In the genomic region with DNA sequence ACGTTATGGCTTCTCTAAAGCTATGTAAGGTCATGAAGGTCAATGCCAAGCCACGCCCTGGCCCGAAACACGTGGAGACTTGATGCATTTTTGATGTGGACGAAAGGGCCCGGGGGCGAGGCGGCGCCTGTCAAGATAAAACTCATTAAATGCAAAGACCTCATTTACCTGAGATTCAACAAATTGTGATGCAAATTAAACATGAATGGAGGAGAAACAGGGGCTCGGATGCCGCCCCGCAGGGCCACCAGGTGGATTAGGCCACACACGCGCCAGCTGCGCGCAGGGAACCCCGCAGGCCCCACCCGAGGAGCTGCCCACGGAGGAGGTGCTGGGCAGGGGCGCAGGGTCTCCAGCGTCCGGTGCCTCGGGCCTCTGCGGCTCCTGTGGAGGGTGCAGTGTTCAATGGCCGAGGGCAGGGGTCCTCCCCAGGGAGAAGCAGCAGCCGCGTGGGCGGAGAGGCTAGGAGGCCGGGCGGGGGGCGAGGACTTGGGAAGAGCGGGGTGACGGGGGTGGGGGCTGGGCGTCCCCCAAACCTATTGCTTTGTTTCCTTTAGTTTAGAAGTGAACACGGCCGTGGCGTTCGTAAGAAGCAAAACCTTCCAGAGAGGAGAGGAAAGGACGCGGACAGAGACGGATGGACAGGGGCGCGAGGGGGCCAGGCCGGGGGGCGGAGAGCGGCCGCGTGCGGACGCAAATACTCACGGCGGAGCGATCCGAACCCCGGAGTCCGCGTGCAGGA, we compare ENCODE assay signal across 10 cellular contexts. TPM values are rescaled to one million over a fixed set of nuclear protein-coding genes. Genes with fewer than 3 reads are reported as not detected.
A peak's percentile ranks its signal among the peaks of the same experiment; 100 is the strongest.
DNase-seq lines count a peak whose midpoint lies in the region; ATAC-seq, FAIRE-seq and TF ChIP-seq lines count a peak whose summit lies in the region.
"Had no signal": no experiment of that assay in that cellular context is flagged by ENCODE, and none has a peak within 500 bp of the region (broad histone marks: within the 10 kb centered on the region; RNA-seq: fewer than 3 reads in every experiment).

No MANE protein-coding gene starts in this region.

- H3K4me2 ChIP-seq in H9 (ENCODE audit: insufficient read depth, insufficient read length, low read length) = peak overlapping the region; percentile 42
- H3K4me2 ChIP-seq in keratinocyte (ENCODE audit: control insufficient read depth, extremely low read depth, insufficient read depth, low read depth, low read length) = peak overlapping the region; percentile 37
- H3K4me2 ChIP-seq in smooth muscle cell = peak overlapping the region; percentile 81

- H2BK12ac ChIP-seq in H9 (ENCODE audit: insufficient read length, low read depth, low read length) = no peak overlapping the region

- peak; percentile 77 for DNase-seq in H9
- no peak for DNase-seq in breast epithelium (ENCODE audit: low spot score in 2 of 2)
- no peak for DNase-seq in keratinocyte (ENCODE audit: low read depth, low spot score)
- DNase-seq in smooth muscle cell (lab: John Stamatoyannopoulos, UW; ENCODE audit: unreplicated experiment) = no peak
- DNase-seq in substantia nigra (lab: John Stamatoyannopoulos, UW) = no peak

- H3K27me3 ChIP-seq in H9 (ENCODE audit: insufficient read depth, low read length) (peaks cover 24% of the 10 kb centered on the region; the same call in 1 of the 2 replicates), breast epithelium (peaks cover 6 to 8% of the 10 kb centered on the region in 2 donors), keratinocyte (ENCODE audit: control insufficient read depth, extremely low read depth, insufficient read depth, low read length) (peaks cover 37% of the 10 kb centered on the region), smooth muscle cell (ENCODE audit: low read depth) (peaks cover 45% of the 10 kb centered on the region)

- H2AFZ ChIP-seq in H9 (ENCODE audit: low read length) (no peak overlapping the region), keratinocyte (ENCODE audit: control insufficient read depth, low read length) (no peak overlapping the region), smooth muscle cell (ENCODE audit: low read depth) (no peak overlapping the region)

- peaks cover 68% of the 10 kb centered on the region for H3K27me3 Mint-ChIP-seq in H9 (ENCODE audit: low read depth)

- dilution Hi-C loops in keratinocyte (cut with MboI; ENCODE audit: extremely low pct_ligation_motif_present, low sequenced_read_pairs) = no loop called here

- H2BK120ac ChIP-seq in H9 (ENCODE audit: low read depth, low read length, poor library complexity, severe bottlenecking) = no peak overlapping the region

- H3K23me2 ChIP-seq in H9 (ENCODE audit: insufficient read length, low read depth, low read length, poor library complexity, severe bottlenecking) = peaks cover 10% of the 10 kb centered on the region

- H3K18ac ChIP-seq in H9 (ENCODE audit: insufficient read length, low read depth, low read length) = no peak overlapping the region

- H4K20me1 ChIP-seq in H9 (ENCODE audit: control insufficient read depth, insufficient read depth, insufficient read length) (no peaks in the 10 kb centered on the region), keratinocyte (ENCODE audit: control insufficient read depth, extremely low read depth, insufficient read depth, low read length) (no peaks in the 10 kb centered on the region), smooth muscle cell (ENCODE audit: low read depth) (peaks cover 4% of the 10 kb centered on the region)

- peaks cover 9% of the 10 kb centered on the region for H3K79me1 ChIP-seq in H9 (ENCODE audit: insufficient read depth, low read depth, low read length, poor library complexity, severe bottlenecking)

- ATAC-seq in HG03039 (IDR thresholded peaks at IDR 0.05; ENCODE audit: unreplicated experiment) = no peak
- no peak for ATAC-seq in HG03108 (IDR thresholded peaks at IDR 0.05; ENCODE audit: unreplicated experiment)
- ATAC-seq in HG03159 (IDR thresholded peaks at IDR 0.05; ENCODE audit: unreplicated experiment) = no peak
- ATAC-seq: activated naive CD4-positive, alpha-beta T cell treated with anti-CD3 and anti-CD28 coated beads, Interleukin-2, amount 50 U/mL, for 72 hours had no signal

- H3K27ac Mint-ChIP-seq in H9 = no peak overlapping the region
- H3K27ac Mint-ChIP-seq: activated naive CD4-positive, alpha-beta T cell treated with anti-CD3 and anti-CD28 coated beads, Interleukin-2, amount 50 U/mL, for 72 hours had no signal

- H3K4me3 ChIP-seq in breast epithelium = peak overlapping the region; percentile 42 to 80 (median 54)
- peak overlapping the region in 1 of 3 experiments; percentile 20 for H3K4me3 ChIP-seq in keratinocyte (ENCODE audit: control insufficient read depth in 2 of 3, extremely low read depth in 1 of 3, insufficient read depth in 2 of 3, low read depth in 1 of 3, low read length in 3 of 3)
- H3K4me3 ChIP-seq in smooth muscle cell = peak overlapping the region; percentile 35

- no peak for FAIRE-seq in keratinocyte (lab: Jason Lieb, UNC)
- FAIRE-seq: D721Med had no signal

- no peak overlapping the region for H3K23ac ChIP-seq in H9 (ENCODE audit: insufficient read length, low read depth, low read length)

- no peak overlapping the region for H2BK15ac ChIP-seq in H9 (ENCODE audit: low read depth, low read length)

- no peak overlapping the region for H2BK5ac ChIP-seq in H9 (ENCODE audit: insufficient read length, low read length)

- peaks cover 4% of the 10 kb centered on the region for H3F3A ChIP-seq in smooth muscle cell (ENCODE audit: low read depth)

- no peak for TF ChIP-seq POLR2A in breast epithelium (IDR thresholded peaks at IDR 0.05)

- peaks cover 3% of the 10 kb centered on the region for H3K9me1 ChIP-seq in keratinocyte (ENCODE audit: control insufficient read depth, extremely low read depth, insufficient read depth, low read length)

- no peak overlapping the region for H3K9ac ChIP-seq in H9 (ENCODE audit: extremely low read depth, insufficient read length, low read length)
- no peak overlapping the region for H3K9ac ChIP-seq in keratinocyte (ENCODE audit: control insufficient read depth, extremely low read depth, insufficient read depth, low read length)
- no peak overlapping the region for H3K9ac ChIP-seq in smooth muscle cell (ENCODE audit: low read depth)

- H3K4me1 ChIP-seq in H9 (ENCODE audit: insufficient read depth, low read length) = 0 out of 2 replicates have a peak, but pooled peaks cover 1% of the 10 kb centered on the region
- peaks cover 3 to 9% of the 10 kb centered on the region in 2 donors for H3K4me1 ChIP-seq in breast epithelium
- peaks cover 11% of the 10 kb centered on the region for H3K4me1 ChIP-seq in keratinocyte (ENCODE audit: control insufficient read depth, extremely low read depth, insufficient read depth, low read length)
- H3K4me1 ChIP-seq in smooth muscle cell (ENCODE audit: low read depth) = peaks cover 19% of the 10 kb centered on the region

- H3K4me3 Mint-ChIP-seq in H9 = peak overlapping the region; percentile 43 to 76

- H3K9me3 ChIP-seq in H9 (ENCODE audit: control insufficient read depth, low read depth, low read length) (no peaks in the 10 kb centered on the region), breast epithelium (no peaks in the 10 kb centered on the region), keratinocyte (ENCODE audit: control insufficient read depth, low read depth, low read length) (no peaks in the 10 kb centered on the region), smooth muscle cell (replicated peaks; ENCODE audit: low read depth) (no peaks in the 10 kb centered on the region)

- H2AK5ac ChIP-seq in H9 (ENCODE audit: insufficient read length, low read length) = no peak overlapping the region

- no CpG with 5 or more reads among the region's 57 CpGs for WGBS in H9 (ENCODE audit: extremely low coverage, insufficient read length, low lambda C conversion rate)
- WGBS in smooth muscle cell (ENCODE audit: low lambda C conversion rate) = 14% methylated on average over 42 of the region's 57 CpGs

- H3K36me3 ChIP-seq in breast epithelium (no peaks in the 10 kb centered on the region), keratinocyte (ENCODE audit: control insufficient read depth in 2 of 2, extremely low read depth in 1 of 2, insufficient read depth in 2 of 2, low read length in 2 of 2) (peaks cover 0 to 3% of the 10 kb centered on the region in 2 experiments), smooth muscle cell (ENCODE audit: low read depth) (no peaks in the 10 kb centered on the region)

- peaks cover 2 to 3% (median 2%) of the 10 kb centered on the region in 3 experiments for H3K36me3 Mint-ChIP-seq in H9 (ENCODE audit: insufficient read depth in 1 of 3, low read depth in 3 of 3)

- no peak overlapping the region for H4K8ac ChIP-seq in H9 (replicated peaks; ENCODE audit: insufficient read length, low read depth, low read length)

- no peak overlapping the region for H4K5ac ChIP-seq in H9 (ENCODE audit: insufficient read length, low read depth, low read length)

- H2BK20ac ChIP-seq in H9 (ENCODE audit: low read depth, low read length, poor library complexity, severe bottlenecking) = no peak overlapping the region

- H3T11ph ChIP-seq in H9 (ENCODE audit: low read length) = no peak overlapping the region

- H3K79me2 ChIP-seq in H9 (ENCODE audit: insufficient read depth, low read length) (peaks cover 5% of the 10 kb centered on the region; the same call in 1 of the 2 replicates), keratinocyte (ENCODE audit: control insufficient read depth, insufficient read depth, low read length) (peaks cover 11% of the 10 kb centered on the region), smooth muscle cell (ENCODE audit: low read depth) (peaks cover 9% of the 10 kb centered on the region)

- TF ChIP-seq CTCF in H9 (conservative IDR thresholded peaks at IDR 0.05) = no peak
- TF ChIP-seq CTCF in breast epithelium (IDR thresholded peaks at IDR 0.05) = no peak
- no peak for TF ChIP-seq CTCF in keratinocyte (optimal IDR thresholded peaks at IDR 0.05 in 1 of 3, IDR thresholded peaks at IDR 0.05 in 1 of 3, conservative IDR thresholded peaks at IDR 0.05 in 1 of 3; ENCODE audit: extremely low read depth in 1 of 3, insufficient read depth in 2 of 3, low read length in 3 of 3)
- TF ChIP-seq CTCF in smooth muscle cell (IDR thresholded peaks at IDR 0.05; ENCODE audit: borderline replicate concordance, insufficient read depth, poor library complexity, severe bottlenecking) = no peak

- intact Hi-C loops in breast epithelium (cut with DNase I; ENCODE audit: low total_unique reads) = no loop called here

- peaks cover 0 to 3% of the 10 kb centered on the region in 2 experiments; a peak in 1 of 5 replicates for H3K9me3 Mint-ChIP-seq in H9
- H3K9me3 Mint-ChIP-seq: activated naive CD4-positive, alpha-beta T cell treated with anti-CD3 and anti-CD28 coated beads, Interleukin-2, amount 50 U/mL, for 72 hours had no signal

- H3K14ac ChIP-seq in H9 (ENCODE audit: insufficient read depth, low read length) = no peak overlapping the region

- H3K4ac ChIP-seq in H9 (ENCODE audit: low read depth, low read length) = no peak overlapping the region

- no peak overlapping the region for H3K27ac ChIP-seq in H9 (ENCODE audit: insufficient read length, low read depth, low read length)
- H3K27ac ChIP-seq in breast epithelium = peak overlapping the region in 1 of 2 donors; percentile 85
- H3K27ac ChIP-seq in keratinocyte (ENCODE audit: control insufficient read depth, insufficient read depth, low read length) = no peak overlapping the region
- H3K27ac ChIP-seq in smooth muscle cell (ENCODE audit: low read depth) = no peak overlapping the region
- H3K27ac ChIP-seq in substantia nigra (ENCODE audit: low read depth, low read length, poor library complexity, severe bottlenecking) = no peak overlapping the region

- H3K56ac ChIP-seq in H9 (ENCODE audit: insufficient read length, low read depth, low read length) = no peak overlapping the region

- H3K4me1 Mint-ChIP-seq in H9 = peaks cover 20 to 31% of the 10 kb centered on the region in 2 experiments

- H4K91ac ChIP-seq in H9 (ENCODE audit: insufficient read length, low read depth, low read length) = no peak overlapping the region

RNA-seq across cellular contexts. Expression of a gene that starts 40.4 kb away (rescaled TPM):
- total RNA-seq in H9 (2021) = 0.48 and 0.90 TPM in 2 replicates
- 1 to 10 TPM in 2 of 3 donors, under 1 TPM in 1; 0.16 to 2.6 (median 1.2) TPM for total RNA-seq in breast epithelium
- polyA plus RNA-seq in keratinocyte = 0.04 to 0.05 TPM in 2 of 3 replicates, not detected in the other
- not detected for polyA plus RNA-seq in keratinocyte (2011; ENCODE audit: low read depth)
- 0.07 and 0.16 TPM in 2 replicates for polyA plus RNA-seq in keratinocyte (2011; cell fraction: cytosol; rRNA removed)
- polyA plus RNA-seq in keratinocyte (2011; cell fraction: nucleus; rRNA removed) = 0.10 and 0.13 TPM in 2 replicates
- 0.10 and 0.17 TPM in 2 replicates for polyA plus RNA-seq in keratinocyte (2012; ENCODE audit: low replicate concordance)
- polyA minus RNA-seq in keratinocyte = not detected in 3 replicates
- not detected for polyA minus RNA-seq in keratinocyte (2011; cell fraction: cytosol; rRNA and poly(A)+ RNA removed)
- not detected in 2 replicates for polyA minus RNA-seq in keratinocyte (2011; cell fraction: nucleus; rRNA and poly(A)+ RNA removed)
- total RNA-seq in smooth muscle cell = 0.58 TPM in 1 of 2 replicates, not detected in the other
- not detected in 2 replicates for polyA plus RNA-seq in smooth muscle cell
